Comparison of ENCODE assay signal across 9 cellular contexts in genomic region chr2:232026941-232027340, GRCh38.
A peak's percentile ranks its signal among the peaks of the same experiment; 100 is the strongest.
DNase-seq lines count a peak whose midpoint lies in the region; ATAC-seq and TF ChIP-seq lines count a peak whose summit lies in the region.
"Had no signal": no experiment of that assay in that cellular context is flagged by ENCODE, and none has a peak within 500 bp of the region (broad histone marks: within the 10 kb centered on the region; RNA-seq: fewer than 3 reads in every experiment).

No MANE protein-coding gene starts in this region.

- no peak overlapping the region for H3K4me2 ChIP-seq in GM23338

- H3K27me3 Mint-ChIP-seq in activated CD4-positive, alpha-beta T cell treated with anti-CD3 and anti-CD28 coated beads, Interleukin-2, amount 10 ng/mL, durations not matched to agents 24 days and 14 days: peaks cover 12% of the 10 kb centered on the region
- H3K27me3 Mint-ChIP-seq in effector memory CD8-positive, alpha-beta T cell: no peaks in the 10 kb centered on the region
- H3K27me3 Mint-ChIP-seq in GM23338 (ENCODE audit: insufficient read depth, low read depth, poor library complexity): no peaks in the 10 kb centered on the region

- H3K9me3 Mint-ChIP-seq in activated CD4-positive, alpha-beta T cell treated with anti-CD3 and anti-CD28 coated beads, Interleukin-2, amount 10 ng/mL, durations not matched to agents 24 days and 14 days: peaks cover 5% of the 10 kb centered on the region
- H3K9me3 Mint-ChIP-seq in effector memory CD8-positive, alpha-beta T cell: no peaks in the 10 kb centered on the region
- H3K9me3 Mint-ChIP-seq in GM23338: 0 out of 3 replicates have a peak, but pooled peaks cover 1% of the 10 kb centered on the region

- H2AFZ ChIP-seq in GM23338: no peak overlapping the region

- DNase-seq in activated CD4-positive, alpha-beta T cell treated with anti-CD3 and anti-CD28 coated beads, Interleukin-2, amount 10 ng/mL, durations not matched to agents 24 days and 14 days: peak; percentile 63
- no peak for DNase-seq in activated CD4-positive, alpha-beta T cell treated with anti-CD3 and anti-CD28 coated beads for 4 hours
- no peak for DNase-seq in effector memory CD8-positive, alpha-beta T cell
- no peak for DNase-seq in HuH-7 (ENCODE audit: low spot score)
- DNase-seq in heart left ventricle: no peak
- DNase-seq in GM23338 (ENCODE audit: low spot score): no peak
- DNase-seq: NCI-H2227 treated with DMSO at 0.1 percent for 48 hours had no signal

- H3K4me3 ChIP-seq in heart left ventricle (no peak overlapping the region), GM23338 (no peak overlapping the region)

- H4K20me1 ChIP-seq in GM23338 (replicated peaks; ENCODE audit: insufficient read depth): no peaks in the 10 kb centered on the region

- H3K27me3 ChIP-seq in heart left ventricle (no peaks in the 10 kb centered on the region), GM23338 (ENCODE audit: insufficient read depth) (no peaks in the 10 kb centered on the region)

- peak; percentile 95 for ATAC-seq in GM21528 (IDR thresholded peaks at IDR 0.05; ENCODE audit: low FRiP score, unreplicated experiment)
- peak; percentile 95 for ATAC-seq in HG03159 (IDR thresholded peaks at IDR 0.05; ENCODE audit: unreplicated experiment)
- ATAC-seq in effector memory CD8-positive, alpha-beta T cell (replicated peaks): no peak
- ATAC-seq in heart left ventricle: no peak
- ATAC-seq in GM23338: no peak

- peaks cover 22% of the 10 kb centered on the region for H3K4me1 Mint-ChIP-seq in activated CD4-positive, alpha-beta T cell treated with anti-CD3 and anti-CD28 coated beads, Interleukin-2, amount 10 ng/mL, durations not matched to agents 24 days and 14 days
- peaks cover 7 to 16% of the 10 kb centered on the region in 2 donors for H3K4me1 Mint-ChIP-seq in effector memory CD8-positive, alpha-beta T cell (ENCODE audit: low read depth in 2 of 2)
- H3K4me1 Mint-ChIP-seq in GM23338: peaks cover 4% of the 10 kb centered on the region; the same call in 2 of the 3 replicates

- 97 to 99% (median 98%) methylated on average over 2 of the region's 2 CpGs for WGBS in heart left ventricle, 4 donors

- peaks cover 49% of the 10 kb centered on the region for H3K36me3 Mint-ChIP-seq in activated CD4-positive, alpha-beta T cell treated with anti-CD3 and anti-CD28 coated beads, Interleukin-2, amount 10 ng/mL, durations not matched to agents 24 days and 14 days (ENCODE audit: low read depth)
- H3K36me3 Mint-ChIP-seq in effector memory CD8-positive, alpha-beta T cell (ENCODE audit: insufficient read depth): peaks cover 18% of the 10 kb centered on the region
- H3K36me3 Mint-ChIP-seq in GM23338 (ENCODE audit: low read depth): peaks cover 4% of the 10 kb centered on the region

- H3K4me1 ChIP-seq in heart left ventricle (peaks cover 0 to 24% (median 11%) of the 10 kb centered on the region in 12 donors), GM23338 (ENCODE audit: insufficient read depth) (0 out of 2 replicates have a peak, but pooled peaks cover 8% of the 10 kb centered on the region)

- no peak for TF ChIP-seq CTCF in heart left ventricle (IDR thresholded peaks at IDR 0.05)
- no peak for TF ChIP-seq CTCF in GM23338 (conservative IDR thresholded peaks at IDR 0.05; ENCODE audit: low read depth in 2 of 2)

- peaks cover 0 to 51% (median 30%) of the 10 kb centered on the region in 9 donors for H3K36me3 ChIP-seq in heart left ventricle
- H3K36me3 ChIP-seq in GM23338 (ENCODE audit: insufficient read depth): no peaks in the 10 kb centered on the region

- no peak for TF ChIP-seq POLR2A in heart left ventricle (IDR thresholded peaks at IDR 0.05)

- no peak overlapping the region for H3K4me3 Mint-ChIP-seq in activated CD4-positive, alpha-beta T cell treated with anti-CD3 and anti-CD28 coated beads, Interleukin-2, amount 10 ng/mL, durations not matched to agents 24 days and 14 days
- H3K4me3 Mint-ChIP-seq in effector memory CD8-positive, alpha-beta T cell: no peak overlapping the region
- H3K4me3 Mint-ChIP-seq in GM23338: no peak overlapping the region

- no peaks in the 10 kb centered on the region for H3K79me2 ChIP-seq in GM23338 (replicated peaks; ENCODE audit: insufficient read depth)

- no peaks in the 10 kb centered on the region for H3K9me2 ChIP-seq in GM23338 (ENCODE audit: insufficient read depth)

- H3K9me3 ChIP-seq in heart left ventricle: no peaks in the 10 kb centered on the region

- H3K27ac ChIP-seq in heart left ventricle: no peak overlapping the region
- H3K27ac ChIP-seq in GM23338 (ENCODE audit: low read depth): no peak overlapping the region

- no peaks in the 10 kb centered on the region for H3F3A ChIP-seq in GM23338 (replicated peaks; ENCODE audit: low read depth)

- H3K27ac Mint-ChIP-seq in activated CD4-positive, alpha-beta T cell treated with anti-CD3 and anti-CD28 coated beads, Interleukin-2, amount 10 ng/mL, durations not matched to agents 24 days and 14 days: no peak overlapping the region
- H3K27ac Mint-ChIP-seq in effector memory CD8-positive, alpha-beta T cell: peak overlapping the region; percentile 12 to 61
- H3K27ac Mint-ChIP-seq in GM23338: no peak overlapping the region

- intact Hi-C loops in activated CD4-positive, alpha-beta T cell treated with anti-CD3 and anti-CD28 coated beads, Interleukin-2, amount 10 ng/mL, durations not matched to agents 24 days and 14 days (cut with micrococcal nuclease): loop anchor here (1.0 to 10.0 kb wide), 2 partner anchors 31 to 288 kb away; no protein-coding TSS in a partner anchor
- intact Hi-C loops in heart left ventricle (cut with DNase I): loop anchor here in 1 of 10 donors (5.0 kb wide), 1 partner anchor 95 kb away; no protein-coding TSS in a partner anchor

TF ChIP-seq in GM23338, 12 proteins besides CTCF, POLR2A, EP300 and RAD21 (continues in another document):
- TF ChIP-seq JUNB (IDR thresholded peaks at IDR 0.05; ENCODE audit: unreplicated experiment): no peak
- TF ChIP-seq REST (IDR thresholded peaks at IDR 0.05; ENCODE audit: unreplicated experiment): no peak
- TF ChIP-seq, protein P1, sequence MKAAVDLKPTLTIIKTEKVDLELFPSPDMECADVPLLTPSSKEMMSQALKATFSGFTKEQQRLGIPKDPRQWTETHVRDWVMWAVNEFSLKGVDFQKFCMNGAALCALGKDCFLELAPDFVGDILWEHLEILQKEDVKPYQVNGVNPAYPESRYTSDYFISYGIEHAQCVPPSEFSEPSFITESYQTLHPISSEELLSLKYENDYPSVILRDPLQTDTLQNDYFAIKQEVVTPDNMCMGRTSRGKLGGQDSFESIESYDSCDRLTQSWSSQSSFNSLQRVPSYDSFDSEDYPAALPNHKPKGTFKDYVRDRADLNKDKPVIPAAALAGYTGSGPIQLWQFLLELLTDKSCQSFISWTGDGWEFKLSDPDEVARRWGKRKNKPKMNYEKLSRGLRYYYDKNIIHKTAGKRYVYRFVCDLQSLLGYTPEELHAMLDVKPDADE (IDR thresholded peaks at IDR 0.05): no peak
- no peak for TF ChIP-seq POLR2AphosphoS5 (IDR thresholded peaks at IDR 0.05; ENCODE audit: low read depth)

Comparison
In these comparisons a context has a peak if more than half of its experiments do, and no peak if none do; other contexts are left out.
1. H3K27ac Mint-ChIP-seq: peak in effector memory CD8-positive, alpha-beta T cell (2 of 2); none in activated CD4-positive, alpha-beta T cell treated with anti-CD3 and anti-CD28 coated beads, Interleukin-2, amount 10 ng/mL, durations not matched to agents 24 days and 14 days (single experiment) and GM23338 (single experiment).
2. ATAC-seq: peak in GM21528 (single experiment) and HG03159 (single experiment); none in effector memory CD8-positive, alpha-beta T cell (single experiment), heart left ventricle (0 of 4) and GM23338 (single experiment).